Comparison of ENCODE assay signal across 33 cellular contexts in the genomic region with DNA sequence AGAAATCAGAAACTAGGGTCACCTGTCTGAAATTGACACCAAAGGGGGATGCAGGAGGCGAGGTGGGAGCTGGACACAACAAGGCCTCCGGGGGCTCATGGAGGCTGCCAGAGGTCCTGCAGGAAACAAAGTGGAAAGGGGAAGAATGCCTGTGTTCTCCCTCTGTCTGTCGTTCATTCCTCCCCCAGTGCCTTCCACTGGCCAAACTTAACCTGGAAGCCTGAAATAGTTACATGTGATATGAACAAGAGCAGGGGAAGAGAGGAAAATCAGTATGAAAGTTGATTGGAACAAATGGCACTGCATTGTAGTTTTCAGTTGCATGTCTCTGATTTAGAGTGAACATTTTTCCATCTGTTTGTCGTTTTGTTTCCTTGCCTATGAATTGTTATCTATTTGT.
"Had no signal": no experiment of that assay in that cellular context is flagged by ENCODE, and none has a peak within 500 bp of the region (broad histone marks: within the 10 kb centered on the region; RNA-seq: fewer than 3 reads in every experiment).

No MANE protein-coding gene starts in this region.

- H3K27me3 ChIP-seq: adrenal gland, body of pancreas, breast epithelium, cardiac muscle cell, colonic mucosa, esophagus squamous epithelium, heart left ventricle had no signal

- H3K4me1 Mint-ChIP-seq: activated CD8-positive, alpha-beta memory T cell treated with anti-CD3 and anti-CD28 coated beads, Interleukin-2, amount 10 ng/mL, durations not matched to agents 7 days and 5 days; activated naive CD8-positive, alpha-beta T cell treated with anti-CD3 and anti-CD28 coated beads for 36 hours had no signal

- H3K4me1 ChIP-seq: adrenal gland, body of pancreas, breast epithelium, colonic mucosa had no signal

- DNase-seq: activated CD4-positive, alpha-beta memory T cell treated with anti-CD3 and anti-CD28 coated beads for 36 hours; activated CD4-positive, alpha-beta T cell treated with anti-CD3 and anti-CD28 coated beads for 36 hours; activated CD4-positive, alpha-beta T cell treated with anti-CD3 and anti-CD28 coated beads, Interleukin-2, amount 10 ng/mL, durations not matched to agents 24 days and 14 days; activated CD4-positive, CD25-positive, alpha-beta regulatory T cell; activated CD4-positive, CD25-positive, alpha-beta regulatory T cell treated with anti-CD3 and anti-CD28 coated beads, Interleukin-2, amount 50 U/mL, for 72 hours; activated CD8-positive, alpha-beta memory T cell treated with anti-CD3 and anti-CD28 coated beads, Interleukin-2, amount 10 ng/mL, durations not matched to agents 7 days and 5 days; activated CD8-positive, alpha-beta memory T cell treated with anti-CD3 and anti-CD28 coated beads, Interleukin-2, amount 50 U/mL, for 4 hours; activated CD8-positive, alpha-beta T cell treated with anti-CD3 and anti-CD28 coated beads, Interleukin-2, amount 10 ng/mL, durations not matched to agents 7 days and 5 days; activated effector memory CD4-positive, alpha-beta T cell treated with anti-CD3 and anti-CD28 coated beads, Interleukin-2, amount 50 U/mL, for 16 hours; activated naive CD4-positive, alpha-beta T cell treated with anti-CD3 and anti-CD28 coated beads for 36 hours; activated naive CD8-positive, alpha-beta T cell treated with anti-CD3 and anti-CD28 coated beads for 36 hours; activated naive CD8-positive, alpha-beta T cell treated with anti-CD3 and anti-CD28 coated beads, Interleukin-2, amount 50 U/mL, for 24 hours; activated T-cell treated with anti-CD3 and anti-CD28 coated beads, Interleukin-2, amount 50 U/mL, for 1 hour; activated T-cell treated with anti-CD3 and anti-CD28 coated beads, Interleukin-2, amount 50 U/mL, for 48 hours; adrenal gland; amygdala; aorta; body of pancreas; central memory CD4-positive, alpha-beta T cell; cerebellar nuclear complex; colonic mucosa; effector CD8-positive, alpha-beta T cell; esophagus squamous epithelium; foreskin melanocyte; heart left ventricle; T-helper 2 cell had no signal

- ATAC-seq: activated CD4-positive, alpha-beta T cell treated with anti-CD3 and anti-CD28 coated beads for 36 hours; activated CD8-positive, alpha-beta memory T cell treated with anti-CD3 and anti-CD28 coated beads, Interleukin-2, amount 10 ng/mL, durations not matched to agents 7 days and 5 days; activated CD8-positive, alpha-beta T cell treated with anti-CD3 and anti-CD28 coated beads, Interleukin-2, amount 10 ng/mL, durations not matched to agents 7 days and 5 days; activated naive CD8-positive, alpha-beta T cell treated with anti-CD3 and anti-CD28 coated beads, Interleukin-2, amount 50 U/mL, for 24 hours; body of pancreas had no signal

- H3K36me3 ChIP-seq: adrenal gland, breast epithelium, cardiac muscle cell, colonic mucosa, esophagus squamous epithelium, heart left ventricle had no signal

- H3K4me3 ChIP-seq: adrenal gland, body of pancreas, breast epithelium, cardiac muscle cell, colonic mucosa, esophagus squamous epithelium, heart left ventricle had no signal

- H3K9me3 ChIP-seq: adrenal gland, body of pancreas, breast epithelium, colonic mucosa, esophagus squamous epithelium, heart left ventricle had no signal

- FAIRE-seq: endothelial cell of umbilical vein had no signal

- H3K36me3 Mint-ChIP-seq: activated CD4-positive, alpha-beta memory T cell treated with anti-CD3 and anti-CD28 coated beads for 36 hours; activated naive CD4-positive, alpha-beta T cell treated with anti-CD3 and anti-CD28 coated beads, Interleukin-2, amount 50 U/mL, for 24 hours; activated naive CD8-positive, alpha-beta T cell treated with anti-CD3 and anti-CD28 coated beads for 36 hours had no signal

- H3K9me3 Mint-ChIP-seq: activated CD4-positive, alpha-beta memory T cell treated with anti-CD3 and anti-CD28 coated beads for 36 hours; activated naive CD4-positive, alpha-beta T cell treated with anti-CD3 and anti-CD28 coated beads for 36 hours; activated naive CD4-positive, alpha-beta T cell treated with anti-CD3 and anti-CD28 coated beads, Interleukin-2, amount 50 U/mL, for 24 hours; activated naive CD8-positive, alpha-beta T cell treated with anti-CD3 and anti-CD28 coated beads for 36 hours had no signal

- H3K4me3 Mint-ChIP-seq: activated CD4-positive, alpha-beta memory T cell treated with anti-CD3 and anti-CD28 coated beads for 36 hours; activated CD4-positive, alpha-beta T cell treated with anti-CD3 and anti-CD28 coated beads for 36 hours; activated CD4-positive, alpha-beta T cell treated with anti-CD3 and anti-CD28 coated beads, Interleukin-2, amount 10 ng/mL, durations not matched to agents 24 days and 14 days; activated CD8-positive, alpha-beta memory T cell treated with anti-CD3 and anti-CD28 coated beads, Interleukin-2, amount 10 ng/mL, durations not matched to agents 7 days and 5 days; activated CD8-positive, alpha-beta T cell treated with anti-CD3 and anti-CD28 coated beads, Interleukin-2, amount 10 ng/mL, durations not matched to agents 7 days and 5 days; activated naive CD4-positive, alpha-beta T cell treated with anti-CD3 and anti-CD28 coated beads for 36 hours; activated naive CD4-positive, alpha-beta T cell treated with anti-CD3 and anti-CD28 coated beads, Interleukin-2, amount 50 U/mL, for 24 hours; activated naive CD8-positive, alpha-beta T cell treated with anti-CD3 and anti-CD28 coated beads for 36 hours; activated naive CD8-positive, alpha-beta T cell treated with anti-CD3 and anti-CD28 coated beads, Interleukin-2, amount 50 U/mL, for 24 hours; activated T-helper 1 cell treated with anti-CD3 and anti-CD28 coated beads, Interleukin-12 subunit alpha, Interleukin-12 subunit beta, Interleukin-2, Interleukin-4 antibody, amounts not matched to agents 30 ng/mL and 10 ng/mL and 1 ng/mL, durations not matched to agents 14 hours and 24 hours and 36 hours had no signal

- H3K27ac ChIP-seq: adrenal gland, body of pancreas, breast epithelium, cardiac muscle cell, colonic mucosa, epithelial cell of prostate, esophagus squamous epithelium had no signal

- H3K27me3 Mint-ChIP-seq: activated CD4-positive, alpha-beta T cell treated with anti-CD3 and anti-CD28 coated beads for 36 hours; activated CD8-positive, alpha-beta memory T cell treated with anti-CD3 and anti-CD28 coated beads, Interleukin-2, amount 10 ng/mL, durations not matched to agents 7 days and 5 days; activated naive CD4-positive, alpha-beta T cell treated with anti-CD3 and anti-CD28 coated beads, Interleukin-2, amount 50 U/mL, for 24 hours; activated naive CD8-positive, alpha-beta T cell treated with anti-CD3 and anti-CD28 coated beads for 36 hours had no signal

- H3K27ac Mint-ChIP-seq: activated CD4-positive, alpha-beta memory T cell treated with anti-CD3 and anti-CD28 coated beads for 36 hours; activated CD4-positive, alpha-beta T cell treated with anti-CD3 and anti-CD28 coated beads for 36 hours; activated CD4-positive, alpha-beta T cell treated with anti-CD3 and anti-CD28 coated beads, Interleukin-2, amount 10 ng/mL, durations not matched to agents 24 days and 14 days; activated CD8-positive, alpha-beta memory T cell treated with anti-CD3 and anti-CD28 coated beads, Interleukin-2, amount 10 ng/mL, durations not matched to agents 7 days and 5 days; activated CD8-positive, alpha-beta T cell treated with anti-CD3 and anti-CD28 coated beads, Interleukin-2, amount 10 ng/mL, durations not matched to agents 7 days and 5 days; activated naive CD4-positive, alpha-beta T cell treated with anti-CD3 and anti-CD28 coated beads for 36 hours; activated naive CD4-positive, alpha-beta T cell treated with anti-CD3 and anti-CD28 coated beads, Interleukin-2, amount 50 U/mL, for 24 hours; activated naive CD8-positive, alpha-beta T cell treated with anti-CD3 and anti-CD28 coated beads for 36 hours; activated naive CD8-positive, alpha-beta T cell treated with anti-CD3 and anti-CD28 coated beads, Interleukin-2, amount 50 U/mL, for 24 hours; activated T-helper 1 cell treated with anti-CD3 and anti-CD28 coated beads, Interleukin-12 subunit alpha, Interleukin-12 subunit beta, Interleukin-2, Interleukin-4 antibody, amounts not matched to agents 30 ng/mL and 10 ng/mL and 1 ng/mL, durations not matched to agents 14 hours and 24 hours and 36 hours; activated T-helper 2 cell treated with anti-CD3 and anti-CD28 coated beads, Interferon-gamma antibody, Interleukin-2, Interleukin-4, amounts not matched to agents 10 μg/mL and 5 μg/mL and 100 μg/mL, durations not matched to agents 14 hours and 24 hours and 36 hours had no signal
